8 cellular contexts compared by ENCODE assay signal in genomic region chr5:9790276-9790675, GRCh38.
"Had no signal": no experiment of that assay in that cellular context is flagged by ENCODE, and none has a peak within 500 bp of the region (broad histone marks: within the 10 kb centered on the region; RNA-seq: fewer than 3 reads in every experiment).

No MANE protein-coding gene starts in this region.

- H3K4me2 ChIP-seq: KMS-11 had no signal

- H3K4me3 ChIP-seq: HAP-1 had no signal

- H3K36me3 ChIP-seq: HAP-1 had no signal

- H3K27ac ChIP-seq: HL-60, KMS-11 had no signal

- H3K4me1 ChIP-seq: HAP-1 had no signal

- DNase-seq: GOT3, H7, HFFc6, Karpas-422, KBM-7 had no signal

- H3K9me3 ChIP-seq: HAP-1 had no signal

- H3K9ac ChIP-seq: KMS-11 had no signal
